ENCODE assay signal across 9 cellular contexts in genomic region chr22:47837703-47838102, GRCh38.
DNase-seq lines count a peak whose midpoint lies in the region; ATAC-seq, FAIRE-seq and TF ChIP-seq lines count a peak whose summit lies in the region.
"Had no signal": no experiment of that assay in that cellular context is flagged by ENCODE, and none has a peak within 500 bp of the region (broad histone marks: within the 10 kb centered on the region; RNA-seq: fewer than 3 reads in every experiment).

No MANE protein-coding gene starts in this region.

- DNase-seq in A673 (ENCODE audit: low spot score) = peak; percentile 45
- peak; percentile 38 for DNase-seq in GM12865 (ENCODE audit: low read depth)
- peak; percentile 50 for DNase-seq in NCI-H748 (lab: John Stamatoyannopoulos, UW; ENCODE audit: unreplicated experiment)
- DNase-seq in dermis blood vessel endothelial cell = peak; percentile 12
- DNase-seq in activated CD4-positive, CD25-positive, alpha-beta regulatory T cell treated with anti-CD3 and anti-CD28 coated beads, Interleukin-2, amount 50 U/mL, for 72 hours = no peak
- DNase-seq in urothelium cell line (ENCODE audit: low spot score) = no peak
- DNase-seq in T-cell = no peak
- DNase-seq in foreskin melanocyte = no peak
- DNase-seq: naive thymus-derived CD4-positive, alpha-beta T cell had no signal

- TF ChIP-seq CTCF in A673 (conservative IDR thresholded peaks at IDR 0.05; ENCODE audit: low read depth, low read length) (peak; percentile 60), GM12865 (IDR thresholded peaks at IDR 0.05; ENCODE audit: insufficient read depth, low read depth, low read length, missing control alignments) (peak; percentile 27)

- H3K36me3 Mint-ChIP-seq in T-cell = no peaks in the 10 kb centered on the region
- H3K36me3 Mint-ChIP-seq: naive thymus-derived CD4-positive, alpha-beta T cell had no signal

- peaks cover 21 to 24% of the 10 kb centered on the region in 2 donors for H3K27me3 Mint-ChIP-seq in T-cell

- H3K36me3 ChIP-seq in A673 (ENCODE audit: insufficient read depth, low read length, poor library complexity, severe bottlenecking) = no peaks in the 10 kb centered on the region

- H3K4me3 ChIP-seq in A673 (ENCODE audit: low read depth, low read length, poor library complexity, severe bottlenecking) = no peak overlapping the region
- no peak overlapping the region for H3K4me3 ChIP-seq in GM12865 (ENCODE audit: low read depth, low read length)

- no peak overlapping the region for H3K4me3 Mint-ChIP-seq in T-cell
- H3K4me3 Mint-ChIP-seq: naive thymus-derived CD4-positive, alpha-beta T cell had no signal

- no peaks in the 10 kb centered on the region for H3K4me1 Mint-ChIP-seq in T-cell
- H3K4me1 Mint-ChIP-seq: naive thymus-derived CD4-positive, alpha-beta T cell had no signal

- POLR2A ChIA-PET in A673 (lab: Charles Lee; ENCODE audit: low non-redundant PET) (no interaction called here), T-cell (lab: Charles Lee) (no interaction called here)

- no peak for ATAC-seq in T-cell (replicated peaks in 1 of 4)
- ATAC-seq: naive thymus-derived CD4-positive, alpha-beta T cell had no signal

- peaks cover 22% of the 10 kb centered on the region for H3K27me3 ChIP-seq in A673 (replicated peaks; ENCODE audit: insufficient read depth, low read depth, low read length, poor library complexity)

- no peaks in the 10 kb centered on the region for H3K9me3 ChIP-seq in A673 (ENCODE audit: low read depth, low read length, poor library complexity, severe bottlenecking)

- H3K4me1 ChIP-seq in A673 (ENCODE audit: insufficient read depth, low read length, poor library complexity, severe bottlenecking) = no peaks in the 10 kb centered on the region

- no TSS peak for BruUV-seq in A673 (replicated peaks; lab: Mats Ljungman, UMichigan)

- H3K27ac Mint-ChIP-seq in T-cell = no peak overlapping the region
- H3K27ac Mint-ChIP-seq: naive thymus-derived CD4-positive, alpha-beta T cell had no signal

- H3K9me3 Mint-ChIP-seq in T-cell = no peaks in the 10 kb centered on the region
- H3K9me3 Mint-ChIP-seq: naive thymus-derived CD4-positive, alpha-beta T cell had no signal

- H3K27ac ChIP-seq in A673 (ENCODE audit: low read depth, low read length, poor library complexity, severe bottlenecking) = no peak overlapping the region

- CTCF ChIA-PET in A673 (lab: Charles Lee) (no interaction called here), T-cell (lab: Charles Lee) (no interaction called here)

- intact Hi-C loops in A673 (cut with micrococcal nuclease; ENCODE audit: unreplicated experiment) = no loop called here

- no peak for FAIRE-seq in urothelium cell line (lab: Jason Lieb, UNC)

Comparison
In these comparisons a context has a peak if more than half of its experiments do, and no peak if none do; other contexts are left out.
1. DNase-seq: peak in A673 (single experiment), GM12865 (single experiment), NCI-H748 (single experiment) and dermis blood vessel endothelial cell (single experiment); none in activated CD4-positive, CD25-positive, alpha-beta regulatory T cell treated with anti-CD3 and anti-CD28 coated beads, Interleukin-2, amount 50 U/mL, for 72 hours (single experiment), urothelium cell line (single experiment), T-cell (0 of 34) and foreskin melanocyte (single experiment).